In genomic region chr13:103066079-103066880, GRCh38 we compare ENCODE assay signal across 20 cellular contexts. TPM values are rescaled to one million over a fixed set of nuclear protein-coding genes. Genes with fewer than 3 reads are reported as not detected.
"Had no signal": no experiment of that assay in that cellular context is flagged by ENCODE, and none has a peak within 500 bp of the region (broad histone marks: within the 10 kb centered on the region; RNA-seq: fewer than 3 reads in every experiment).

SLC10A2 (minus strand) TSS chr13:103066417; CDS start chr13:103066249, 168 bp downstream.

- H3K9me3 Mint-ChIP-seq: activated naive CD4-positive, alpha-beta T cell treated with anti-CD3 and anti-CD28 coated beads for 36 hours; activated naive CD8-positive, alpha-beta T cell treated with anti-CD3 and anti-CD28 coated beads, Interleukin-2, amount 50 U/mL, for 24 hours; activated T-helper 2 cell treated with anti-CD3 and anti-CD28 coated beads, Interferon-gamma antibody, Interleukin-2, Interleukin-4, amounts not matched to agents 10 μg/mL and 5 μg/mL and 100 μg/mL, durations not matched to agents 14 hours and 24 hours and 36 hours; type B pancreatic cell had no signal

- H3K4me1 ChIP-seq: suprapubic skin had no signal

- H3K9me3 ChIP-seq: suprapubic skin had no signal

- H3K36me3 Mint-ChIP-seq: naive B cell, type B pancreatic cell had no signal

- H3K4me3 Mint-ChIP-seq: activated naive CD4-positive, alpha-beta T cell treated with anti-CD3 and anti-CD28 coated beads for 36 hours; activated naive CD8-positive, alpha-beta T cell treated with anti-CD3 and anti-CD28 coated beads, Interleukin-2, amount 50 U/mL, for 24 hours; naive B cell; type B pancreatic cell had no signal

- H3K27ac Mint-ChIP-seq: activated naive CD4-positive, alpha-beta T cell treated with anti-CD3 and anti-CD28 coated beads for 36 hours; activated naive CD8-positive, alpha-beta T cell treated with anti-CD3 and anti-CD28 coated beads, Interleukin-2, amount 50 U/mL, for 24 hours; activated T-helper 2 cell treated with anti-CD3 and anti-CD28 coated beads, Interferon-gamma antibody, Interleukin-2, Interleukin-4, amounts not matched to agents 10 μg/mL and 5 μg/mL and 100 μg/mL, durations not matched to agents 14 hours and 24 hours and 36 hours; naive B cell; type B pancreatic cell had no signal

- H3K27ac ChIP-seq: skin epidermis, suprapubic skin had no signal

- DNase-seq: activated CD4-positive, alpha-beta T cell treated with anti-CD3 and anti-CD28 coated beads for 1 hour; activated CD4-positive, alpha-beta T cell treated with anti-CD3 and anti-CD28 coated beads, Interleukin-2, amount 50 U/mL, for 48 hours; activated naive CD4-positive, alpha-beta T cell treated with anti-CD3 and anti-CD28 coated beads for 36 hours; activated naive CD8-positive, alpha-beta T cell treated with anti-CD3 and anti-CD28 coated beads, Interleukin-2, amount 50 U/mL, for 24 hours; aorta; cortex of kidney; effector CD4-positive, alpha-beta T cell; head of caudate nucleus; naive B cell; nucleus accumbens; right cardiac atrium; stimulated activated naive CD8-positive, alpha-beta T cell treated with anti-CD3 and anti-CD28 coated beads, Interleukin-15, Interleukin-2, amounts not matched to agents 100 U/mL and 50 U/mL, for 24 hours; T-helper 9 cell had no signal

- ATAC-seq: activated naive CD8-positive, alpha-beta T cell treated with anti-CD3 and anti-CD28 coated beads, Interleukin-2, amount 50 U/mL, for 24 hours; left lobe of liver; right cardiac atrium; stimulated activated naive CD8-positive, alpha-beta T cell treated with anti-CD3 and anti-CD28 coated beads, Interleukin-15, Interleukin-2, amounts not matched to agents 100 U/mL and 50 U/mL, for 24 hours had no signal

- H3K4me3 ChIP-seq: skin epidermis, suprapubic skin had no signal

- H3K36me3 ChIP-seq: suprapubic skin had no signal

- H3K27me3 Mint-ChIP-seq: activated naive CD8-positive, alpha-beta T cell treated with anti-CD3 and anti-CD28 coated beads, Interleukin-2, amount 50 U/mL, for 24 hours; type B pancreatic cell had no signal

- H3K4me1 Mint-ChIP-seq: activated naive CD8-positive, alpha-beta T cell treated with anti-CD3 and anti-CD28 coated beads, Interleukin-2, amount 50 U/mL, for 24 hours had no signal

- H3K27me3 ChIP-seq: suprapubic skin had no signal

RNA-seq across cellular contexts. Expression of gene SLC10A2, which starts in this region (rescaled TPM):
- total RNA-seq: activated naive CD4-positive, alpha-beta T cell treated with anti-CD3 and anti-CD28 coated beads for 36 hours; activated T-helper 2 cell treated with anti-CD3 and anti-CD28 coated beads, Interferon-gamma antibody, Interleukin-2, Interleukin-4, amounts not matched to agents 10 μg/mL and 5 μg/mL and 100 μg/mL, durations not matched to agents 14 hours and 24 hours and 36 hours; aorta; left lobe of liver; lung microvascular endothelial cell; posterior vena cava; right cardiac atrium had no signal
- polyA plus RNA-seq: right cardiac atrium had no signal
